In the genomic region with DNA sequence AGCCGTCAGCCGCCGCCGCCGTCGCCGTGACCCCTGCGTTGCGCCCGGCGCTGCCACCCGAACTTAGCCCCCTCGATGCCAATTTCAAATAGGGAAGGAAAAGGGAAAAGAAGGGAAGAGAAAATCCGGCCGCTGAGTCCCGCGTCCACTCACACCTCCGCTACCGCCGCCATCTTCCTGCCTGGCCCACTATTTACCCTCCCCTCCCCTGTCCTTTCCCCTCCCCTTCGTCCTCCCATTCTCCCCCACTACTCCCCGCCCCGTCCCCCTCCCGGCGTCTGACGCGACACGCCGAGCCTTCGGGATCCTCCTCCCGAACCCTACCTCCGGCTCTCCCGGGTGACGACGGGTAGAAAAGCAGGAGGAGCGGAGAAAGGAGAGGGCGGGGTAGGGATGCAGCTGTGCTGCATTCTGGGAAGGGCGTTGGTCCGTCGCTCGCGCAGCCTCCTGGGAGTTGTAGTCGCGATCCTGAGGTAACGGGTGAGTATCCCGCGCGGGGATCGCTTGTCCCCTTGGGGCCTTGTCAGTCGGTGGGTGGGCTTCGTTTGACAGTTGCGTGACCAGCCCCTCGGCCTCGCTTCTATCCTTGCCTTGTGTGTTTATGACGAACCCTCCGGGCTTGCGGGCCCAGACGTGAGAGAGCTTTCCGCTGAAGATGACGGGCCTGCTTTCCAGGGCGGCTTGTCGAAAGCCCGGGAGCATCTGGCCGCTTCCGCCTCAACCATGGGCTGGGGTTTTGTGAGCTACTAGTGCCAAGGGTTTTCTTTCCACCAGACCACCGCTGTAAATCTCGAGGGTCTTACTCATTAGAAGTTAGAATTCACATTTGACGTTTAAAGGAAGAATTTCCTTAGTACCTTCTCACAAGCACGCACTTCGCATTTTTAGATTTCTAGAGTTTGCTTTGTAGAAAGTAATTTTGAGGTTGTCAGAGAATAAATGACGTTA, we compare ENCODE assay signal across 1 cellular context.
A peak's percentile ranks its signal among the peaks of the same experiment; 100 is the strongest.
TF ChIP-seq lines count a peak whose summit lies in the region.

A gene with protein sequence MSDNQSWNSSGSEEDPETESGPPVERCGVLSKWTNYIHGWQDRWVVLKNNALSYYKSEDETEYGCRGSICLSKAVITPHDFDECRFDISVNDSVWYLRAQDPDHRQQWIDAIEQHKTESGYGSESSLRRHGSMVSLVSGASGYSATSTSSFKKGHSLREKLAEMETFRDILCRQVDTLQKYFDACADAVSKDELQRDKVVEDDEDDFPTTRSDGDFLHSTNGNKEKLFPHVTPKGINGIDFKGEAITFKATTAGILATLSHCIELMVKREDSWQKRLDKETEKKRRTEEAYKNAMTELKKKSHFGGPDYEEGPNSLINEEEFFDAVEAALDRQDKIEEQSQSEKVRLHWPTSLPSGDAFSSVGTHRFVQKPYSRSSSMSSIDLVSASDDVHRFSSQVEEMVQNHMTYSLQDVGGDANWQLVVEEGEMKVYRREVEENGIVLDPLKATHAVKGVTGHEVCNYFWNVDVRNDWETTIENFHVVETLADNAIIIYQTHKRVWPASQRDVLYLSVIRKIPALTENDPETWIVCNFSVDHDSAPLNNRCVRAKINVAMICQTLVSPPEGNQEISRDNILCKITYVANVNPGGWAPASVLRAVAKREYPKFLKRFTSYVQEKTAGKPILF (minus strand): TSS at position 195 of the 948 bp plus-strand sequence. CDS start 422 bp downstream, outside the sequence.
Gene POLK (plus strand): TSS at position 457 of the 948 bp plus-strand sequence.

TF ChIP-seq in WTC11, 78 proteins besides CTCF, POLR2A, EP300 and RAD21 (continued from another document):
- peak; percentile 19; the same call in 1 of the 2 replicates for TF ChIP-seq ARID4B (CRISPR knock-in tag; IDR thresholded peaks at IDR 0.05; ENCODE audit: borderline replicate concordance)
- TF ChIP-seq FOXP4 (CRISPR knock-in tag; IDR thresholded peaks at IDR 0.05) = 0 out of 2 replicates have a peak, but pooled peaks have one; percentile 60
- TF ChIP-seq, protein P1, sequence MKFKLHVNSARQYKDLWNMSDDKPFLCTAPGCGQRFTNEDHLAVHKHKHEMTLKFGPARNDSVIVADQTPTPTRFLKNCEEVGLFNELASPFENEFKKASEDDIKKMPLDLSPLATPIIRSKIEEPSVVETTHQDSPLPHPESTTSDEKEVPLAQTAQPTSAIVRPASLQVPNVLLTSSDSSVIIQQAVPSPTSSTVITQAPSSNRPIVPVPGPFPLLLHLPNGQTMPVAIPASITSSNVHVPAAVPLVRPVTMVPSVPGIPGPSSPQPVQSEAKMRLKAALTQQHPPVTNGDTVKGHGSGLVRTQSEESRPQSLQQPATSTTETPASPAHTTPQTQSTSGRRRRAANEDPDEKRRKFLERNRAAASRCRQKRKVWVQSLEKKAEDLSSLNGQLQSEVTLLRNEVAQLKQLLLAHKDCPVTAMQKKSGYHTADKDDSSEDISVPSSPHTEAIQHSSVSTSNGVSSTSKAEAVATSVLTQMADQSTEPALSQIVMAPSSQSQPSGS (CRISPR knock-in tag; IDR thresholded peaks at IDR 0.05; ENCODE audit: borderline replicate concordance, low read depth) = no peak
- peak; percentile 54 for TF ChIP-seq FOXK1 (CRISPR knock-in tag; IDR thresholded peaks at IDR 0.05)
- TF ChIP-seq FOXP1 (CRISPR knock-in tag; IDR thresholded peaks at IDR 0.05; ENCODE audit: borderline replicate concordance) = peak; percentile 33; the same call in 1 of the 2 replicates
